Comparison of ENCODE assay signal across 19 cellular contexts in genomic region chr9:69970001-69970531, GRCh38.
"Had no signal": no experiment of that assay in that cellular context is flagged by ENCODE, and none has a peak within 500 bp of the region (broad histone marks: within the 10 kb centered on the region; RNA-seq: fewer than 3 reads in every experiment).

No MANE protein-coding gene starts in this region.

- H3K4me1 ChIP-seq: spleen had no signal

- DNase-seq: activated CD4-positive, alpha-beta memory T cell treated with anti-CD3 and anti-CD28 coated beads, Interleukin-2, amount 10 ng/mL, durations not matched to agents 7 days and 5 days; activated CD4-positive, alpha-beta T cell treated with anti-CD3 and anti-CD28 coated beads for 48 hours; activated CD4-positive, CD25-positive, alpha-beta regulatory T cell; activated CD8-positive, alpha-beta memory T cell treated with anti-CD3 and anti-CD28 coated beads, Interleukin-2, amount 10 ng/mL, durations not matched to agents 7 days and 5 days; activated naive CD4-positive, alpha-beta T cell treated with Interleukin-2 at 50 U/mL for 16 hours; aorta; cerebellar nuclear complex; effector CD4-positive, alpha-beta T cell; esophagus squamous epithelium; foreskin keratinocyte; nucleus accumbens; posterior cingulate gyrus; sigmoid colon; spleen; stimulated activated CD4-positive, alpha-beta T cell treated with anti-CD3 and anti-CD28 coated beads, Interleukin-1b, Interleukin-23, amount 100 ng/mL, for 48 hours; stimulated activated CD8-positive, alpha-beta memory T cell treated with anti-CD3 and anti-CD28 coated beads, Interleukin-4, amount 100 ng/mL, for 48 hours; stimulated activated naive CD4-positive, alpha-beta T cell had no signal

- ATAC-seq: activated CD8-positive, alpha-beta memory T cell treated with anti-CD3 and anti-CD28 coated beads, Interleukin-2, amount 10 ng/mL, durations not matched to agents 7 days and 5 days; foreskin keratinocyte; left lobe of liver had no signal

- H3K4me3 ChIP-seq: esophagus squamous epithelium, lung, sigmoid colon, spleen had no signal

- H3K27me3 ChIP-seq: esophagus squamous epithelium, foreskin keratinocyte, sigmoid colon, spleen had no signal

- H3K9me3 ChIP-seq: esophagus squamous epithelium, sigmoid colon, spleen had no signal

- H3K36me3 ChIP-seq: esophagus squamous epithelium, sigmoid colon, spleen had no signal

- H3K27ac ChIP-seq: esophagus squamous epithelium, foreskin keratinocyte, sigmoid colon, spleen had no signal
